In genomic region chr10:6339891-6340290, GRCh38 we compare ENCODE assay signal across 22 cellular contexts.
DNase-seq lines count a peak whose midpoint lies in the region; ATAC-seq and TF ChIP-seq lines count a peak whose summit lies in the region.
"Had no signal": no experiment of that assay in that cellular context is flagged by ENCODE, and none has a peak within 500 bp of the region (broad histone marks: within the 10 kb centered on the region; RNA-seq: fewer than 3 reads in every experiment).

No MANE protein-coding gene starts in this region.

- H3K9me3 Mint-ChIP-seq in osteocyte (ENCODE audit: unreplicated experiment), result no peaks in the 10 kb centered on the region
- H3K9me3 Mint-ChIP-seq in activated CD8-positive, alpha-beta T cell treated with anti-CD3 and anti-CD28 coated beads for 36 hours, result no peaks in the 10 kb centered on the region
- H3K9me3 Mint-ChIP-seq: CD8-positive, alpha-beta memory T cell; HFFc6 had no signal

- 95% methylated on average over 5 of the region's 5 CpGs for WGBS in right cardiac atrium

- CTCF ChIA-PET in activated CD8-positive, alpha-beta T cell treated with anti-CD3 and anti-CD28 coated beads for 36 hours (lab: Charles Lee), result interaction anchor here (1.0 to 1.8 kb wide), 2 partner anchors 62 to 167 kb away, joined by 3 to 5 read pairs; no protein-coding TSS in a partner anchor

- peaks cover 7% of the 10 kb centered on the region for H3K4me1 Mint-ChIP-seq in osteocyte (ENCODE audit: unreplicated experiment)
- H3K4me1 Mint-ChIP-seq in activated CD8-positive, alpha-beta T cell treated with anti-CD3 and anti-CD28 coated beads for 36 hours (ENCODE audit: low read depth), result peaks cover 2% of the 10 kb centered on the region
- H3K4me1 Mint-ChIP-seq: CD14-positive monocyte had no signal

- H3K27ac Mint-ChIP-seq in osteocyte (ENCODE audit: unreplicated experiment), result no peak overlapping the region
- H3K27ac Mint-ChIP-seq in activated CD8-positive, alpha-beta T cell treated with anti-CD3 and anti-CD28 coated beads for 36 hours, result no peak overlapping the region
- H3K27ac Mint-ChIP-seq: CD14-positive monocyte; CD4-positive, alpha-beta T cell; HFFc6 had no signal

- H3K27me3 Mint-ChIP-seq in osteocyte (ENCODE audit: unreplicated experiment), result no peaks in the 10 kb centered on the region
- H3K27me3 Mint-ChIP-seq in activated CD8-positive, alpha-beta T cell treated with anti-CD3 and anti-CD28 coated beads for 36 hours, result no peaks in the 10 kb centered on the region
- H3K27me3 Mint-ChIP-seq: CD4-positive, alpha-beta T cell had no signal

- H3K4me1 ChIP-seq in right cardiac atrium (ENCODE audit: control insufficient read depth, insufficient read depth, low read length), result no peaks in the 10 kb centered on the region
- no peaks in the 10 kb centered on the region for H3K4me1 ChIP-seq in left lung
- H3K4me1 ChIP-seq in upper lobe of right lung, result no peaks in the 10 kb centered on the region
- H3K4me1 ChIP-seq: BE2C, HAP-1 had no signal

- no peak for ATAC-seq in Right ventricle myocardium inferior
- ATAC-seq in right cardiac atrium, result no peak
- ATAC-seq in left lung, result peak; percentile 77
- peak; percentile 55 for ATAC-seq in upper lobe of right lung
- no peak for ATAC-seq in activated CD8-positive, alpha-beta T cell treated with anti-CD3 and anti-CD28 coated beads for 36 hours
- ATAC-seq: A549 had no signal

- H3K36me3 ChIP-seq in left lung, result no peaks in the 10 kb centered on the region
- no peaks in the 10 kb centered on the region for H3K36me3 ChIP-seq in upper lobe of right lung
- H3K36me3 ChIP-seq: BE2C, HAP-1 had no signal

- DNase-seq in Right ventricle myocardium inferior (ENCODE audit: missing footprints), result peak; percentile 27
- no peak for DNase-seq in right cardiac atrium
- DNase-seq in left lung, result no peak
- peak; percentile 49 for DNase-seq in osteocyte (ENCODE audit: extremely low spot score, unreplicated experiment)
- DNase-seq in upper lobe of right lung, result no peak
- no peak for DNase-seq in SK-N-DZ (ENCODE audit: low spot score)
- DNase-seq in NCI-H226, result no peak
- no peak for DNase-seq in activated CD8-positive, alpha-beta T cell treated with anti-CD3 and anti-CD28 coated beads for 36 hours
- DNase-seq: 8988T; ACHN; AML-193; BE2C; CD4-positive, alpha-beta T cell; CD8-positive, alpha-beta memory T cell; DMS 273 treated with DMSO at 0.1 percent for 48 hours; DND-41; GOT3; HFFc6 had no signal

- POLR2A ChIA-PET in activated CD8-positive, alpha-beta T cell treated with anti-CD3 and anti-CD28 coated beads for 36 hours (lab: Charles Lee), result no interaction called here

- intact Hi-C loops in Right ventricle myocardium inferior (cut with DNase I) (no loop called here), right cardiac atrium (cut with DNase I) (no loop called here), left lung (cut with DNase I) (no loop called here), upper lobe of right lung (cut with DNase I) (no loop called here)
- intact Hi-C loops in activated CD8-positive, alpha-beta T cell treated with anti-CD3 and anti-CD28 coated beads for 36 hours (cut with micrococcal nuclease), result no loop called here

- no peaks in the 10 kb centered on the region for H3K36me3 Mint-ChIP-seq in osteocyte (ENCODE audit: unreplicated experiment)
- no peaks in the 10 kb centered on the region for H3K36me3 Mint-ChIP-seq in activated CD8-positive, alpha-beta T cell treated with anti-CD3 and anti-CD28 coated beads for 36 hours (ENCODE audit: low read depth)
- H3K36me3 Mint-ChIP-seq: CD14-positive monocyte; CD8-positive, alpha-beta memory T cell had no signal

- no peaks in the 10 kb centered on the region for H3K27me3 ChIP-seq in right cardiac atrium (ENCODE audit: control insufficient read depth, insufficient read depth)
- no peaks in the 10 kb centered on the region for H3K27me3 ChIP-seq in left lung
- H3K27me3 ChIP-seq in upper lobe of right lung, result no peaks in the 10 kb centered on the region
- H3K27me3 ChIP-seq: BE2C; BLaER1 treated with 17β-estradiol and CSF1 and Interleukin-3, amounts not matched to agents 10 nM and 100 nM had no signal

- H3K27ac ChIP-seq in right cardiac atrium (ENCODE audit: low read length) (no peak overlapping the region), left lung (no peak overlapping the region), upper lobe of right lung (no peak overlapping the region)
- H3K27ac ChIP-seq: BLaER1 treated with 17β-estradiol and CSF1 and Interleukin-3, amounts not matched to agents 10 nM and 100 nM had no signal

- no peak overlapping the region for H3K4me3 ChIP-seq in right cardiac atrium (ENCODE audit: low read length)
- no peak overlapping the region for H3K4me3 ChIP-seq in left lung
- no peak overlapping the region for H3K4me3 ChIP-seq in upper lobe of right lung
- H3K4me3 ChIP-seq: A549; BLaER1 treated with 17β-estradiol and CSF1 and Interleukin-3, amounts not matched to agents 10 nM and 100 nM; HAP-1 had no signal

- H3K4me3 Mint-ChIP-seq in osteocyte (ENCODE audit: unreplicated experiment), result no peak overlapping the region
- no peak overlapping the region for H3K4me3 Mint-ChIP-seq in activated CD8-positive, alpha-beta T cell treated with anti-CD3 and anti-CD28 coated beads for 36 hours
- H3K4me3 Mint-ChIP-seq: CD14-positive monocyte; CD4-positive, alpha-beta T cell; HFFc6 had no signal

- TF ChIP-seq CTCF in left lung (IDR thresholded peaks at IDR 0.05) (no peak), osteocyte (IDR thresholded peaks at IDR 0.05) (no peak), upper lobe of right lung (IDR thresholded peaks at IDR 0.05) (no peak)
- TF ChIP-seq CTCF in activated CD8-positive, alpha-beta T cell treated with anti-CD3 and anti-CD28 coated beads for 36 hours (IDR thresholded peaks at IDR 0.05), result no peak

- H3K9me3 ChIP-seq in right cardiac atrium (ENCODE audit: control insufficient read depth, low read length) (no peaks in the 10 kb centered on the region), left lung (no peaks in the 10 kb centered on the region), upper lobe of right lung (no peaks in the 10 kb centered on the region)
- H3K9me3 ChIP-seq: A549, BE2C, HAP-1 had no signal

Comparison
In these comparisons a context has a peak if more than half of its experiments do, and no peak if none do; other contexts are left out.
1. DNase-seq: peak in Right ventricle myocardium inferior (single experiment) and osteocyte (single experiment); none in right cardiac atrium (0 of 3), left lung (0 of 2), upper lobe of right lung (single experiment), SK-N-DZ (single experiment), NCI-H226 (single experiment) and activated CD8-positive, alpha-beta T cell treated with anti-CD3 and anti-CD28 coated beads for 36 hours (single experiment).
2. ATAC-seq: peak in left lung (single experiment) and upper lobe of right lung (single experiment); none in Right ventricle myocardium inferior (single experiment), right cardiac atrium (0 of 2) and activated CD8-positive, alpha-beta T cell treated with anti-CD3 and anti-CD28 coated beads for 36 hours (single experiment).